In the genomic region with DNA sequence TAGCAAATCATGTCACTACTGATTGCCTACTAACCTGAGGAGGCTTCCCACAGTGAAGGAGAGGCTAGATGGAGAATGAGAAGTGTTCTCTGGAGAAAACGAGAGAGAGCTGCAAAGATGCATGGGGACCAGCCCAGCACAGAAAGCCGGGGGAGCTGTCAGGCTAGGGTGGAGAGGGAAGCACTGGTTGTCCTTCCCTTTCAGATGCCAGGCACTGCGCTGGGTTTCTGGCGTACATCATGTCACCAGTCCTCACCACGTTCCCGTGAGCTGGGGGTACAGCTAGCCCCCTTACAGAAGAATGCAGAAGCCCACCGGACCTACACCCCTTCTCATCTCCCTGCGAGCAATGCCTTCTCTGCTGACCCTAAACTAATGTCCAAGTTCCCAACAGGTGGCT, we compare ENCODE assay signal across 22 cellular contexts.
A peak's percentile ranks its signal among the peaks of the same experiment; 100 is the strongest.
DNase-seq lines count a peak whose midpoint lies in the region; ATAC-seq, FAIRE-seq and TF ChIP-seq lines count a peak whose summit lies in the region.
"Had no signal": no experiment of that assay in that cellular context is flagged by ENCODE, and none has a peak within 500 bp of the region (broad histone marks: within the 10 kb centered on the region; RNA-seq: fewer than 3 reads in every experiment).

No MANE protein-coding gene starts in this region.

- H3K4me1 Mint-ChIP-seq in endodermal cell (peaks cover 31% of the 10 kb centered on the region), neural progenitor cell (peaks cover 72% of the 10 kb centered on the region)

- H3K79me1 ChIP-seq in IMR-90 (ENCODE audit: low read depth in 1 of 2, low read length in 2 of 2), result peaks cover 48 to 86% of the 10 kb centered on the region in 2 experiments

- POLR2A ChIA-PET in A549 (lab: Yijun Ruan, JAX), result no interaction called here
- POLR2A ChIA-PET in IMR-90 (lab: Charles Lee; ENCODE audit: unreplicated experiment), result no interaction called here

- H4K91ac ChIP-seq in IMR-90 (ENCODE audit: insufficient read depth, low read depth, low read length), result no peak overlapping the region

- H3F3A ChIP-seq in neural progenitor cell (ENCODE audit: low read depth), result peaks cover 26% of the 10 kb centered on the region

- H4K20me1 ChIP-seq in IMR-90 (ENCODE audit: insufficient read depth, low read length), result peaks cover 73% of the 10 kb centered on the region
- H4K20me1 ChIP-seq in neural progenitor cell (ENCODE audit: low read depth), result peaks cover 92% of the 10 kb centered on the region

- dilution Hi-C loops in IMR-90 (cut with HindIII; ENCODE audit: low sequenced_read_pairs, unreplicated experiment), result no loop called here

- CTCF ChIA-PET in A549 (lab: Yijun Ruan, JAX), result no interaction called here
- CTCF ChIA-PET in IMR-90 (lab: Yijun Ruan, JAX), result interaction anchor here (0.6 to 0.8 kb wide), 3 partner anchors 8 to 308 kb away, joined by 3 read pairs; no protein-coding TSS in a partner anchor

- H3K9me3 ChIP-seq in A549 (no peaks in the 10 kb centered on the region), IMR-90 (ENCODE audit: control insufficient read depth, insufficient read depth, low read length) (no peaks in the 10 kb centered on the region), endodermal cell (ENCODE audit: control insufficient read depth, low read length) (no peaks in the 10 kb centered on the region), neural progenitor cell (ENCODE audit: low read depth) (no peaks in the 10 kb centered on the region)
- H3K9me3 ChIP-seq: left ventricle myocardium inferior, uterus had no signal

- in situ Hi-C loops in IMR-90 (cut with MboI; ENCODE audit: low sequenced_read_pairs), result no loop called here
- in situ Hi-C loops in GM13976 (cut with MboI; ENCODE audit: low sequenced_read_pairs, unreplicated experiment), result no loop called here

- H3K4me3 Mint-ChIP-seq in endodermal cell (no peak overlapping the region), neural progenitor cell (no peak overlapping the region)

- H2AFZ ChIP-seq in IMR-90 (replicated peaks; ENCODE audit: low read length, poor library complexity), result no peak overlapping the region
- no peak overlapping the region for H2AFZ ChIP-seq in neural progenitor cell (replicated peaks)

- H2BK5ac ChIP-seq in IMR-90 (ENCODE audit: low read depth, low read length, poor library complexity, severe bottlenecking), result no peak overlapping the region

- no peak for TF ChIP-seq EP300 in A549 (IDR thresholded peaks at IDR 0.05)

- H2BK15ac ChIP-seq in IMR-90 (ENCODE audit: low read depth, low read length), result no peak overlapping the region

- no peak for TF ChIP-seq RAD21 in A549 (conservative IDR thresholded peaks at IDR 0.05 in 1 of 2, IDR thresholded peaks at IDR 0.05 in 1 of 2)
- TF ChIP-seq RAD21 in IMR-90 (IDR thresholded peaks at IDR 0.05; ENCODE audit: low read length), result no peak

- H4K8ac ChIP-seq in IMR-90 (ENCODE audit: low read depth in 2 of 2, low read length in 2 of 2), result no peak overlapping the region

- no peak for FAIRE-seq in A549 (lab: Jason Lieb, UNC)
- FAIRE-seq: GM12892 had no signal

- H3K4me3 ChIP-seq in A549 (no peak overlapping the region), IMR-90 (ENCODE audit: insufficient read depth, low read depth, low read length) (no peak overlapping the region), endodermal cell (ENCODE audit: low read length) (no peak overlapping the region), neural progenitor cell (no peak overlapping the region)
- H3K4me3 ChIP-seq: left ventricle myocardium inferior, skin epidermis, uterus had no signal

- H3K27ac Mint-ChIP-seq in endodermal cell (no peak overlapping the region), neural progenitor cell (no peak overlapping the region)

- H3K23ac ChIP-seq in IMR-90 (ENCODE audit: low read depth, low read length), result no peak overlapping the region

- H2AK9ac ChIP-seq in IMR-90 (replicated peaks; ENCODE audit: low read depth, low read length, poor library complexity), result peak overlapping the region; percentile 46

- no peak overlapping the region for H2BK20ac ChIP-seq in IMR-90 (ENCODE audit: low read depth, low read length)

- no peak overlapping the region for H4K5ac ChIP-seq in IMR-90 (ENCODE audit: low read depth, low read length)

- BruUV-seq in IMR-90 (replicated peaks; lab: Mats Ljungman, UMichigan), result no TSS peak

- H3K36me3 Mint-ChIP-seq in endodermal cell (ENCODE audit: low read depth), result peaks cover 1% of the 10 kb centered on the region
- H3K36me3 Mint-ChIP-seq in neural progenitor cell, result peaks cover 7% of the 10 kb centered on the region

- no peak overlapping the region for H2BK120ac ChIP-seq in IMR-90 (ENCODE audit: low read depth, low read length)

- H3K79me2 ChIP-seq in neural progenitor cell (ENCODE audit: low read depth), result peaks cover 100% of the 10 kb centered on the region

- DNase-seq in A549 (ENCODE audit: low read depth in 1 of 2, low spot score in 1 of 2) (no peak), IMR-90 (no peak), endodermal cell (peak; percentile 42), neural progenitor cell (ENCODE audit: low spot score) (no peak), GM13976 (ENCODE audit: low spot score) (no peak), glomerular visceral epithelial cell (ENCODE audit: extremely low spot score) (no peak)
- DNase-seq: activated gamma-delta T cell treated with Interleukin-2 at 50 U/mL for 16 hours; CD8-positive, alpha-beta memory T cell; DMS79; effector CD8-positive, alpha-beta T cell; KG1; left ventricle myocardium inferior; NCI-H1092; NCI-H2029 treated with DMSO at 0.1 percent for 48 hours; Right ventricle myocardium superior; stimulated activated CD4-positive, alpha-beta T cell treated with anti-CD3 and anti-CD28 coated beads, Interleukin-2, amount 100 ng/mL, for 48 hours; SW 1271; uterus had no signal

- H3K9me1 ChIP-seq in IMR-90 (ENCODE audit: insufficient read depth, low read length), result peaks cover 40% of the 10 kb centered on the region

- H3K9ac ChIP-seq in IMR-90 (ENCODE audit: low read depth, low read length) (no peak overlapping the region), endodermal cell (ENCODE audit: extremely low read depth, low read length, poor library complexity, severe bottlenecking) (no peak overlapping the region), neural progenitor cell (no peak overlapping the region)

- no peaks in the 10 kb centered on the region for H3K27me3 Mint-ChIP-seq in endodermal cell (ENCODE audit: insufficient read depth)
- H3K27me3 Mint-ChIP-seq in neural progenitor cell (ENCODE audit: insufficient read depth, low read depth), result no peaks in the 10 kb centered on the region
- H3K27me3 Mint-ChIP-seq: CD8-positive, alpha-beta memory T cell had no signal

- intact Hi-C loops in IMR-90 (cut with micrococcal nuclease), result no loop called here

- H2AK5ac ChIP-seq in IMR-90 (ENCODE audit: low read depth, low read length), result no peak overlapping the region; the same call in 1 of the 2 replicates

- WGBS in A549 (ENCODE audit: missing lambda C conversion rate), result 91% methylated on average over 8 of the region's 8 CpGs
- no CpG with 5 or more reads among the region's 8 CpGs for WGBS in IMR-90 (ENCODE audit: extremely low coverage in 2 of 2, insufficient read length in 1 of 2), 2 experiments
- 97 to 98% methylated on average over 5 to 8 of the region's 8 CpGs for WGBS in endodermal cell (ENCODE audit: insufficient coverage in 1 of 2, insufficient read length in 1 of 2), 2 experiments

- H3K27ac ChIP-seq in A549, result peak overlapping the region; percentile 45 to 69; a peak in 3 of 6 replicates
- H3K27ac ChIP-seq in IMR-90 (ENCODE audit: insufficient read depth, low read length), result no peak overlapping the region
- H3K27ac ChIP-seq in endodermal cell (ENCODE audit: low read depth, low read length), result no peak overlapping the region
- H3K27ac ChIP-seq in neural progenitor cell, result no peak overlapping the region
- H3K27ac ChIP-seq: left ventricle myocardium inferior, uterus had no signal

- H3K36me3 ChIP-seq in IMR-90 (ENCODE audit: control insufficient read depth, insufficient read depth, low read length) (no peaks in the 10 kb centered on the region), endodermal cell (ENCODE audit: control insufficient read depth, insufficient read depth, low read length) (peaks cover 7% of the 10 kb centered on the region), neural progenitor cell (no peaks in the 10 kb centered on the region)
- H3K36me3 ChIP-seq: left ventricle myocardium inferior, uterus had no signal

- no peak overlapping the region for H3K14ac ChIP-seq in IMR-90 (replicated peaks; ENCODE audit: low read depth, low read length)

- H3K4me1 ChIP-seq in A549, result peaks cover 81% of the 10 kb centered on the region
- peaks cover 14% of the 10 kb centered on the region for H3K4me1 ChIP-seq in IMR-90 (ENCODE audit: control insufficient read depth, insufficient read depth, low read length)
- peaks cover 5% of the 10 kb centered on the region for H3K4me1 ChIP-seq in endodermal cell (ENCODE audit: control insufficient read depth, insufficient read depth, low read length)
- peaks cover 67% of the 10 kb centered on the region for H3K4me1 ChIP-seq in neural progenitor cell

- H3K4me2 ChIP-seq in A549, result peak overlapping the region; percentile 53; the same call in 2 of the 3 replicates
- H3K4me2 ChIP-seq in IMR-90 (ENCODE audit: low read depth, low read length), result no peak overlapping the region
- H3K4me2 ChIP-seq in neural progenitor cell, result peak overlapping the region; percentile 63

- ATAC-seq in A549, result no peak
- ATAC-seq in IMR-90 (ENCODE audit: low read depth), result no peak
- ATAC-seq in HG03039 (IDR thresholded peaks at IDR 0.05; ENCODE audit: unreplicated experiment), result no peak
- ATAC-seq in GM21423 (IDR thresholded peaks at IDR 0.05; ENCODE audit: unreplicated experiment), result no peak

- H3K9me3 Mint-ChIP-seq in endodermal cell (no peaks in the 10 kb centered on the region), neural progenitor cell (no peaks in the 10 kb centered on the region)
- H3K9me3 Mint-ChIP-seq: CD8-positive, alpha-beta memory T cell had no signal

- no peak overlapping the region for H3K18ac ChIP-seq in IMR-90 (ENCODE audit: low read depth, low read length)

- no peak overlapping the region for H3K56ac ChIP-seq in IMR-90 (ENCODE audit: extremely low read depth, insufficient read depth, low read length)

- TF ChIP-seq POLR2A in A549 (IDR thresholded peaks at IDR 0.05; ENCODE audit: low read length) (no peak), IMR-90 (IDR thresholded peaks at IDR 0.05; ENCODE audit: low read depth, low read length) (no peak)

- H3K4ac ChIP-seq in IMR-90 (ENCODE audit: low read depth, low read length), result no peak overlapping the region

- no peaks in the 10 kb centered on the region for H3K27me3 ChIP-seq in IMR-90 (ENCODE audit: control insufficient read depth, insufficient read depth, low read length)
- no peaks in the 10 kb centered on the region for H3K27me3 ChIP-seq in endodermal cell (ENCODE audit: control insufficient read depth, insufficient read depth, low read length, poor library complexity, severe bottlenecking)
- H3K27me3 ChIP-seq in neural progenitor cell, result no peaks in the 10 kb centered on the region
- H3K27me3 ChIP-seq: uterus had no signal

- TF ChIP-seq CTCF in A549 (IDR thresholded peaks at IDR 0.05) (no peak), IMR-90 (conservative IDR thresholded peaks at IDR 0.05; ENCODE audit: low read depth, low read length) (no peak), endodermal cell (conservative IDR thresholded peaks at IDR 0.05) (no peak), neural progenitor cell (IDR thresholded peaks at IDR 0.05) (no peak), GM13976 (IDR thresholded peaks at IDR 0.05; ENCODE audit: borderline replicate concordance, control extremely low read depth, extremely low read depth, insufficient read depth, missing control alignments) (no peak)

Comparison
In these comparisons a context has a peak if more than half of its experiments do, and no peak if none do; other contexts are left out.
1. H3K27ac ChIP-seq: peak in A549 (2 of 2); none in IMR-90 (single experiment), endodermal cell (single experiment) and neural progenitor cell (single experiment).